Comparison of ENCODE assay signal across 10 cellular contexts in genomic region chr10:29647483-29647882, GRCh38. TPM values are rescaled to one million over a fixed set of nuclear protein-coding genes. Genes with fewer than 3 reads are reported as not detected.
A peak's percentile ranks its signal among the peaks of the same experiment; 100 is the strongest.
DNase-seq lines count a peak whose midpoint lies in the region; ATAC-seq and TF ChIP-seq lines count a peak whose summit lies in the region.
"Had no signal": no experiment of that assay in that cellular context is flagged by ENCODE, and none has a peak within 500 bp of the region (broad histone marks: within the 10 kb centered on the region; RNA-seq: fewer than 3 reads in every experiment).

No MANE protein-coding gene starts in this region.

- no peaks in the 10 kb centered on the region for H3K9me3 Mint-ChIP-seq in natural killer cell
- H3K9me3 Mint-ChIP-seq: activated naive CD4-positive, alpha-beta T cell treated with anti-CD3 and anti-CD28 coated beads for 36 hours had no signal

- no peaks in the 10 kb centered on the region for H3K36me3 ChIP-seq in heart right ventricle
- no peaks in the 10 kb centered on the region for H3K36me3 ChIP-seq in uterus
- H3K36me3 ChIP-seq in body of pancreas (replicated peaks in 1 of 2; ENCODE audit: insufficient read depth in 1 of 2, low read depth in 2 of 2), result no peaks in the 10 kb centered on the region
- H3K36me3 ChIP-seq in SJCRH30, result no peaks in the 10 kb centered on the region

- peaks cover 36 to 54% of the 10 kb centered on the region in 2 donors for H3K4me1 Mint-ChIP-seq in natural killer cell

- intact Hi-C loops in heart right ventricle (cut with DNase I) (loop anchor here in 2 of 10 donors (5.0 to 10.0 kb wide), 3 partner anchors 45 to 207 kb away; no protein-coding TSS in a partner anchor), left ventricle myocardium superior (cut with micrococcal nuclease) (no loop called here), natural killer cell (cut with micrococcal nuclease) (no loop called here), uterus (cut with DNase I; ENCODE audit: low total_unique reads) (no loop called here), body of pancreas (cut with DNase I) (no loop called here)

- ATAC-seq in heart right ventricle, result no peak
- no peak for ATAC-seq in left ventricle myocardium superior
- ATAC-seq in natural killer cell, result no peak
- no peak for ATAC-seq in body of pancreas

- H3K27ac Mint-ChIP-seq in natural killer cell, result peak overlapping the region in 1 of 2 donors; percentile 78
- H3K27ac Mint-ChIP-seq: activated naive CD4-positive, alpha-beta T cell treated with anti-CD3 and anti-CD28 coated beads for 36 hours had no signal

- no peaks in the 10 kb centered on the region for H3K36me3 Mint-ChIP-seq in natural killer cell

- peak overlapping the region; percentile 41 for H3K4me3 Mint-ChIP-seq in natural killer cell

- no peaks in the 10 kb centered on the region for H3K27me3 Mint-ChIP-seq in natural killer cell (ENCODE audit: low read depth in 2 of 2)

- no peak for TF ChIP-seq CTCF in heart right ventricle (IDR thresholded peaks at IDR 0.05)
- TF ChIP-seq CTCF in natural killer cell (IDR thresholded peaks at IDR 0.05), result no peak
- no peak for TF ChIP-seq CTCF in uterus (IDR thresholded peaks at IDR 0.05)
- no peak for TF ChIP-seq CTCF in body of pancreas (IDR thresholded peaks at IDR 0.05)

- no peaks in the 10 kb centered on the region for H3K9me3 ChIP-seq in heart right ventricle
- no peaks in the 10 kb centered on the region for H3K9me3 ChIP-seq in uterus
- H3K9me3 ChIP-seq in body of pancreas, result no peaks in the 10 kb centered on the region
- no peaks in the 10 kb centered on the region for H3K9me3 ChIP-seq in SJCRH30 (replicated peaks)

- peaks cover 6 to 63% (median 46%) of the 10 kb centered on the region in 9 donors for H3K4me1 ChIP-seq in heart right ventricle
- peaks cover 0 to 21% of the 10 kb centered on the region in 2 donors for H3K4me1 ChIP-seq in uterus
- peaks cover 23% of the 10 kb centered on the region for H3K4me1 ChIP-seq in body of pancreas
- peaks cover 42% of the 10 kb centered on the region for H3K4me1 ChIP-seq in SJCRH30

- 66 to 75% methylated on average over 5 of the region's 5 CpGs for WGBS in heart right ventricle, 2 donors
- WGBS in body of pancreas, 2 donors, result 82 to 83% methylated on average over 5 of the region's 5 CpGs

- no peak for TF ChIP-seq POLR2A in uterus (IDR thresholded peaks at IDR 0.05)
- no peak for TF ChIP-seq POLR2A in body of pancreas (IDR thresholded peaks at IDR 0.05)

- no peak for DNase-seq in heart right ventricle
- no peak for DNase-seq in left ventricle myocardium superior
- peak; percentile 12 for DNase-seq in central memory CD4-positive, alpha-beta T cell
- no peak for DNase-seq in natural killer cell
- DNase-seq in uterus, result no peak
- DNase-seq in body of pancreas, result no peak
- DNase-seq in SJCRH30, result no peak
- no peak for DNase-seq in GDM1 (lab: John Stamatoyannopoulos, UW)
- DNase-seq: NCI-H226 had no signal

- no peak overlapping the region for H3K4me3 ChIP-seq in heart right ventricle
- peak overlapping the region in 1 of 2 donors; percentile 5 for H3K4me3 ChIP-seq in uterus
- H3K4me3 ChIP-seq in body of pancreas, result no peak overlapping the region
- H3K4me3 ChIP-seq in SJCRH30, result no peak overlapping the region

- H3K27ac ChIP-seq in heart right ventricle (peak overlapping the region in 9 of 10 donors; percentile 15 to 72 (median 58)), uterus (peak overlapping the region; percentile 79 to 93), body of pancreas (no peak overlapping the region), SJCRH30 (no peak overlapping the region)

- no peaks in the 10 kb centered on the region for H3K27me3 ChIP-seq in heart right ventricle
- H3K27me3 ChIP-seq in uterus, result no peaks in the 10 kb centered on the region
- H3K27me3 ChIP-seq in body of pancreas, result no peaks in the 10 kb centered on the region
- H3K27me3 ChIP-seq in SJCRH30, result no peaks in the 10 kb centered on the region

RNA-seq across cellular contexts. Expression of gene SVIL, which starts 12.7 kb away (rescaled TPM):
- 100 to 1,000 TPM; 287 to 655 (median 537) TPM for total RNA-seq in heart right ventricle
- 100 to 1,000 TPM in 1 of 2 donors, 10 to 100 TPM in 1; 38.6 to 115 TPM for polyA plus RNA-seq in heart right ventricle
- 302 TPM for total RNA-seq in left ventricle myocardium superior
- 10 to 100 TPM; 24.9 to 57.2 (median 33.5) TPM for total RNA-seq in natural killer cell
- total RNA-seq in uterus, result 100 to 1,000 TPM; 108 to 316 (median 209) TPM
- total RNA-seq in body of pancreas, result 10 to 100 TPM; 25.4 to 41.2 TPM
- total RNA-seq in SJCRH30 (2014; rRNA removed; shearing (Covaris generic)), result 42.5 and 65.0 TPM in 2 replicates

Comparison
In these comparisons a context has a peak if more than half of its experiments do, and no peak if none do; other contexts are left out.
1. H3K27ac ChIP-seq: peak in heart right ventricle (9 of 10) and uterus (2 of 2); none in body of pancreas (0 of 4) and SJCRH30 (single experiment).